11 cellular contexts compared by ENCODE assay signal in the genomic region with DNA sequence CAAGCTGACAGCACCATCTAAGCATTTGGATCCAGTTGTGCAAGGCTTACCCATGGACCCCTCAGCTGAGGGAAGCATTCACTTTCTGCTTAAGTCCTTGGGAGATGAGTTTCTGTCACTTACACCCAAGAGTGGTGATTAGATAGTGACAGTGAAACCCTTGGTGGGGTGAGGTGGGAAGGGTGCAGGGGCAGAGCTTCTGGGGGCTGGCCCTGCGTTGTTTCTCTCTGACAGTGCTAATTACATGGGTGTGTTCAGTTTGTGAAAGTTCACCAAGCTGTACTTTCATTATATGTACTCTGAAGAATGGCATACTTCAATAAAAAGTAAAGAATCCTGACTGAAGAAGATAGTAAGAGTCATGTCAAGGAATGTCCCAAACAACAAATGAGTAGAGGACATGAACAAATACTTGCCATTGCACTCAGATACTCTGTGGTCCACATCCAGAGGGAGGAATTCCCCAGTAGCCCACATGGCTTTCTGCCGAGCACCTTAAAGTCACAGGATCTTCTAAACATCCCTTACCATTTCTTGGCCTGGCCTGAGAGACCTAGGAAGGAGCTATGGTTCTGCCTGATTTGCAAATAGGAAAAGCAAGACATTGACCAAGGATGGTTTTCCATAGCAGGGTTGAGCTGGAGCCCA. TPM values are rescaled to one million over a fixed set of nuclear protein-coding genes. Genes with fewer than 3 reads are reported as not detected.
DNase-seq lines count a peak whose midpoint lies in the region; ATAC-seq and TF ChIP-seq lines count a peak whose summit lies in the region.
"Had no signal": no experiment of that assay in that cellular context is flagged by ENCODE, and none has a peak within 500 bp of the region (broad histone marks: within the 10 kb centered on the region; RNA-seq: fewer than 3 reads in every experiment).

No MANE protein-coding gene starts in this region.

- in situ Hi-C loops in HAP-1 (cut with MboI; ENCODE audit: low sequenced_read_pairs) = no loop called here

- ATAC-seq in GM18858 (IDR thresholded peaks at IDR 0.05; ENCODE audit: unreplicated experiment) (peak; percentile 60), GM21447 (IDR thresholded peaks at IDR 0.05; ENCODE audit: unreplicated experiment) (peak; percentile 43), HG03108 (IDR thresholded peaks at IDR 0.05; ENCODE audit: unreplicated experiment) (peak; percentile 51)

- DNase-seq in activated CD8-positive, alpha-beta memory T cell treated with anti-CD3 and anti-CD28 coated beads, Interleukin-2, amount 50 U/mL, for 48 hours = no peak
- DNase-seq in stomach (no peak), activated gamma-delta T cell (lab: John Stamatoyannopoulos, UW) (no peak), HAP-1 (ENCODE audit: low spot score in 2 of 2) (no peak)
- DNase-seq: activated gamma-delta T cell treated with Interleukin-2 at 50 U/mL for 16 hours had no signal

- TF ChIP-seq CTCF in stomach (IDR thresholded peaks at IDR 0.05) = no peak

- TF ChIP-seq POLR2A in stomach (IDR thresholded peaks at IDR 0.05) = no peak

- peak overlapping the region; percentile 47 to 66 for H3K27ac ChIP-seq in esophagus (ENCODE audit: low read depth in 2 of 2, low read length in 1 of 2)
- H3K27ac ChIP-seq in stomach = no peak overlapping the region
- H3K27ac ChIP-seq: coronary artery, PC-9 had no signal

- H3K9me3 ChIP-seq in esophagus (ENCODE audit: control insufficient read depth in 2 of 2, insufficient read depth in 1 of 2, low read depth in 1 of 2, low read length in 1 of 2) = no peaks in the 10 kb centered on the region
- H3K9me3 ChIP-seq in stomach = no peaks in the 10 kb centered on the region
- no peaks in the 10 kb centered on the region for H3K9me3 ChIP-seq in HAP-1

- H3K4me3 ChIP-seq in esophagus (ENCODE audit: low read depth in 1 of 2, low read length in 2 of 2) (no peak overlapping the region), stomach (no peak overlapping the region), HAP-1 (no peak overlapping the region)
- H3K4me3 ChIP-seq: coronary artery, PC-9 had no signal

- H3K36me3 ChIP-seq in esophagus (ENCODE audit: control insufficient read depth in 2 of 2, insufficient read depth in 2 of 2, low read length in 1 of 2) (no peaks in the 10 kb centered on the region), stomach (no peaks in the 10 kb centered on the region), HAP-1 (replicated peaks) (no peaks in the 10 kb centered on the region)

- H3K27me3 ChIP-seq in esophagus (ENCODE audit: control insufficient read depth in 1 of 2, insufficient read depth in 2 of 2, low read length in 2 of 2) (no peaks in the 10 kb centered on the region), stomach (peaks cover 0 to 20% (median 2%) of the 10 kb centered on the region in 3 donors), HAP-1 (ENCODE audit: low read depth) (no peaks in the 10 kb centered on the region)

- 63 to 71% methylated on average over 2 of the region's 2 CpGs for WGBS in esophagus, 2 donors
- 61 to 80% (median 72%) methylated on average over 2 of the region's 2 CpGs for WGBS in stomach, 5 donors

- H3K4me1 ChIP-seq in esophagus (ENCODE audit: control insufficient read depth in 2 of 2, insufficient read depth in 2 of 2, low read length in 1 of 2) = peaks cover 0 to 17% of the 10 kb centered on the region in 2 donors
- H3K4me1 ChIP-seq in stomach = no peaks in the 10 kb centered on the region
- no peaks in the 10 kb centered on the region for H3K4me1 ChIP-seq in HAP-1

- intact Hi-C loops in stomach (cut with DNase I; ENCODE audit: low total_unique reads) = no loop called here

- TF ChIP-seq EP300 in stomach (IDR thresholded peaks at IDR 0.05) = no peak

RNA-seq across cellular contexts. Expression of a gene that starts 8.5 kb away (rescaled TPM):
- polyA plus RNA-seq in esophagus (1 to 10 TPM in 1 of 2 donors, under 1 TPM in 1; 0.39 to 2.0 TPM), stomach (under 1 TPM in 1 of 3 donors, not detected in 2; 0.23 TPM)
- total RNA-seq in stomach = under 1 TPM in 2 of 5 donors, not detected in 3; 0.29 to 0.73 TPM

RNA-seq across cellular contexts. Expression of a gene that starts 22.3 kb away (rescaled TPM):
- polyA plus RNA-seq in esophagus = 1 to 10 TPM; 5.0 to 5.2 TPM
- 100 to 1,000 TPM in 1 of 5 donors, 10 to 100 TPM in 3, 1 to 10 TPM in 1; 7.6 to 134 (median 12.0) TPM for total RNA-seq in stomach
- polyA plus RNA-seq in stomach = 1 to 10 TPM; 3.6 to 4.1 (median 3.7) TPM

RNA-seq across cellular contexts. Expression of a gene that starts 49.1 kb away (rescaled TPM):
- polyA plus RNA-seq in esophagus (under 1 TPM; 0.10 to 0.13 TPM), stomach (under 1 TPM in 1 of 3 donors, not detected in 2; 0.05 TPM)
- 10 to 100 TPM in 1 of 5 donors, 1 to 10 TPM in 3, not detected in 1; 1.1 to 23.2 (median 3.0) TPM for total RNA-seq in stomach

RNA-seq across cellular contexts. Expression of a gene that starts 53.5 kb away (rescaled TPM):
- polyA plus RNA-seq in esophagus (10 to 100 TPM; 34.9 to 37.1 TPM), stomach (100 to 1,000 TPM in 1 of 3 donors, 10 to 100 TPM in 2; 49.4 to 126 (median 60.7) TPM)
- 100 to 1,000 TPM in 1 of 5 donors, 10 to 100 TPM in 3, not detected in 1; 25.8 to 104 (median 63.9) TPM for total RNA-seq in stomach

Comparison
In these comparisons a context has a peak if more than half of its experiments do, and no peak if none do; other contexts are left out.
1. H3K27ac ChIP-seq: peak in esophagus (2 of 2); none in stomach (0 of 5).
2. Peak in every context shown above with its lines, with median percentiles within 50 percentile points of each other: ATAC-seq.